ENCODE assay signal across 21 cellular contexts in the genomic region with DNA sequence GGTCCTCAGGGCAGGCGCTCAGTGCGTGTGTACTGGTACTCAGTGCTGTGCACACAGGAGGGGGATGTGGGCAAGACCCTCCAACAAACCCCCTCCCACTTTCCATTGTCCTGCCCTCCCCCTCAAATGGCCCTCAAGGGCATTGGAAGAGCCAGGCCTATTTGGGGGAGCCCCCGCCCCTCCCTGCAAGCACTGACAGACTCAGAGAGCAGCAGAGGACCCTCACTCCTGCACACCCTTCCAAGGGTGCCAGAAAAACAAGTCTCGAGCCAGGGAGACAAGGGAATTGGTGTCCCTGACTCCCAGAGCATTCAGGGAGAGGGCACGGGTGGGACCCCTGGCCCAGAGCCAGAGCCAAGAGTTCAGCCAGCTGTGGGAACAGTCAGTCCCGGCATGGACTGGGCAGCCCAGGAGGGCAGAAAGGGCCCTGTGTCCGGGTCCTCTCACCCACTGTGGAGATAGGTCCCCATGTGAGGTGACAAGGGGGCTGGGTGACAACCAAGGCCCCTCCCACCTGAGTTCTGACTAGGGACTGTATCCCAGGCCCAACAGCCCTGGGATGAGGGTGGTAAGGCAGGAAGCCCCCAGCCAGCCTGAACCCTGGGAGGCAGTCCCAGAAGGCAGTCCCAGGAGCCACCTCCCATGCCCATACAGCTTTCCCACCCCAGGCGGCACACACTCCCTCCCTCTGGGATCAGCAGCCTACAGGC. TPM values are rescaled to one million over a fixed set of nuclear protein-coding genes. Genes with fewer than 3 reads are reported as not detected.
DNase-seq lines count a peak whose midpoint lies in the region; ATAC-seq and TF ChIP-seq lines count a peak whose summit lies in the region.
"Had no signal": no experiment of that assay in that cellular context is flagged by ENCODE, and none has a peak within 500 bp of the region (broad histone marks: within the 10 kb centered on the region; RNA-seq: fewer than 3 reads in every experiment).

No MANE protein-coding gene starts in this region.

- no peaks in the 10 kb centered on the region for H4K20me1 ChIP-seq in neural progenitor cell (ENCODE audit: low read depth)

- no CpG with 5 or more reads among the region's 8 CpGs for WGBS in neuronal stem cell (ENCODE audit: extremely low coverage in 2 of 2, insufficient read length in 2 of 2, insufficient replicate concordance in 1 of 2), 2 donors

- no peak for ATAC-seq in central memory CD8-positive, alpha-beta T cell (replicated peaks; ENCODE audit: extremely low read depth, poor library complexity, severe bottlenecking)
- ATAC-seq: HepG2 had no signal

- H3K9me3 Mint-ChIP-seq in activated CD4-positive, alpha-beta T cell treated with anti-CD3 and anti-CD28 coated beads, Interleukin-2, amount 10 ng/mL, durations not matched to agents 7 days and 5 days = no peaks in the 10 kb centered on the region
- H3K9me3 Mint-ChIP-seq in activated CD4-positive, alpha-beta T cell treated with anti-CD3 and anti-CD28 coated beads, Interleukin-2, amount 10 ng/mL, durations not matched to agents 24 days and 14 days = no peaks in the 10 kb centered on the region
- no peaks in the 10 kb centered on the region for H3K9me3 Mint-ChIP-seq in CD8-positive, alpha-beta memory T cell
- H3K9me3 Mint-ChIP-seq in central memory CD8-positive, alpha-beta T cell = no peaks in the 10 kb centered on the region
- H3K9me3 Mint-ChIP-seq in neural progenitor cell = no peaks in the 10 kb centered on the region

- no peak for TF ChIP-seq CTCF in neural progenitor cell (IDR thresholded peaks at IDR 0.05)

- no peak overlapping the region for H4K91ac ChIP-seq in neuronal stem cell (ENCODE audit: low read depth, low read length, poor library complexity)

- no peak for DNase-seq in activated CD4-positive, alpha-beta T cell treated with anti-CD3 and anti-CD28 coated beads, Interleukin-2, amount 10 ng/mL, durations not matched to agents 7 days and 5 days
- DNase-seq in activated CD4-positive, alpha-beta T cell treated with anti-CD3 and anti-CD28 coated beads, Interleukin-2, amount 10 ng/mL, durations not matched to agents 24 days and 14 days = no peak
- no peak for DNase-seq in CD8-positive, alpha-beta memory T cell
- DNase-seq in central memory CD8-positive, alpha-beta T cell (ENCODE audit: low spot score in 2 of 2) = no peak
- DNase-seq in neuronal stem cell (ENCODE audit: low spot score) (no peak), hypothalamus (lab: John Stamatoyannopoulos, UW) (no peak), NOMO-1 treated with DMSO at 0.1 percent for 48 hours (lab: John Stamatoyannopoulos, UW; ENCODE audit: unreplicated experiment) (no peak), neural progenitor cell (ENCODE audit: low spot score) (no peak)
- DNase-seq: AML-193; DMS79; KG1; NCI-H187; NCI-H2107; NCI-H510A; NCI-H748 treated with DMSO at 0.1 percent for 48 hours; NK-92 treated with Interleukin-12 subunit alpha and Interleukin-12 subunit beta, amount 100 ng/mL, for 24 hours; SHP77 had no signal

- POLR2A ChIA-PET in activated CD4-positive, alpha-beta T cell treated with anti-CD3 and anti-CD28 coated beads, Interleukin-2, amount 10 ng/mL, durations not matched to agents 7 days and 5 days (lab: Charles Lee) = no interaction called here
- POLR2A ChIA-PET in CD8-positive, alpha-beta memory T cell (lab: Charles Lee) = no interaction called here

- CTCF ChIA-PET in activated CD4-positive, alpha-beta T cell treated with anti-CD3 and anti-CD28 coated beads, Interleukin-2, amount 10 ng/mL, durations not matched to agents 7 days and 5 days (lab: Charles Lee) = no interaction called here
- CTCF ChIA-PET in CD8-positive, alpha-beta memory T cell (lab: Charles Lee) = no interaction called here

- peak overlapping the region; percentile 89 for H2BK5ac ChIP-seq in neuronal stem cell (ENCODE audit: low read length)

- peak overlapping the region; percentile 30 for H3K9ac ChIP-seq in neuronal stem cell (ENCODE audit: low read depth, low read length, poor library complexity)
- no peak overlapping the region for H3K9ac ChIP-seq in neural progenitor cell

- H3F3A ChIP-seq in neural progenitor cell (ENCODE audit: low read depth) = no peaks in the 10 kb centered on the region

- no peak overlapping the region for H3K4me3 Mint-ChIP-seq in activated CD4-positive, alpha-beta T cell treated with anti-CD3 and anti-CD28 coated beads, Interleukin-2, amount 10 ng/mL, durations not matched to agents 7 days and 5 days
- H3K4me3 Mint-ChIP-seq in activated CD4-positive, alpha-beta T cell treated with anti-CD3 and anti-CD28 coated beads, Interleukin-2, amount 10 ng/mL, durations not matched to agents 24 days and 14 days = no peak overlapping the region
- H3K4me3 Mint-ChIP-seq in CD8-positive, alpha-beta memory T cell = peak overlapping the region in 1 of 7 donors; percentile 45
- H3K4me3 Mint-ChIP-seq in central memory CD8-positive, alpha-beta T cell = no peak overlapping the region
- no peak overlapping the region for H3K4me3 Mint-ChIP-seq in neural progenitor cell

- H3K27me3 Mint-ChIP-seq in activated CD4-positive, alpha-beta T cell treated with anti-CD3 and anti-CD28 coated beads, Interleukin-2, amount 10 ng/mL, durations not matched to agents 7 days and 5 days = no peaks in the 10 kb centered on the region
- no peaks in the 10 kb centered on the region for H3K27me3 Mint-ChIP-seq in activated CD4-positive, alpha-beta T cell treated with anti-CD3 and anti-CD28 coated beads, Interleukin-2, amount 10 ng/mL, durations not matched to agents 24 days and 14 days
- H3K27me3 Mint-ChIP-seq in CD8-positive, alpha-beta memory T cell = no peaks in the 10 kb centered on the region
- H3K27me3 Mint-ChIP-seq in central memory CD8-positive, alpha-beta T cell = no peaks in the 10 kb centered on the region
- peaks cover 3% of the 10 kb centered on the region for H3K27me3 Mint-ChIP-seq in neural progenitor cell (ENCODE audit: insufficient read depth, low read depth)

- no peaks in the 10 kb centered on the region for H3K36me3 ChIP-seq in CD8-positive, alpha-beta memory T cell (ENCODE audit: insufficient read depth, low read length)
- no peaks in the 10 kb centered on the region for H3K36me3 ChIP-seq in neuronal stem cell (replicated peaks in 1 of 2; ENCODE audit: control insufficient read depth in 2 of 2, insufficient read depth in 2 of 2, low read length in 2 of 2)
- H3K36me3 ChIP-seq in neural progenitor cell = no peaks in the 10 kb centered on the region

- H3K4me1 Mint-ChIP-seq in activated CD4-positive, alpha-beta T cell treated with anti-CD3 and anti-CD28 coated beads, Interleukin-2, amount 10 ng/mL, durations not matched to agents 7 days and 5 days = peaks cover 30% of the 10 kb centered on the region
- peaks cover 2% of the 10 kb centered on the region for H3K4me1 Mint-ChIP-seq in activated CD4-positive, alpha-beta T cell treated with anti-CD3 and anti-CD28 coated beads, Interleukin-2, amount 10 ng/mL, durations not matched to agents 24 days and 14 days
- peaks cover 35 to 54% (median 49%) of the 10 kb centered on the region in 3 donors for H3K4me1 Mint-ChIP-seq in CD8-positive, alpha-beta memory T cell
- peaks cover 40% of the 10 kb centered on the region for H3K4me1 Mint-ChIP-seq in central memory CD8-positive, alpha-beta T cell
- H3K4me1 Mint-ChIP-seq in neural progenitor cell = no peaks in the 10 kb centered on the region

- no peaks in the 10 kb centered on the region for H3K9me3 ChIP-seq in CD8-positive, alpha-beta memory T cell (ENCODE audit: low read length)
- H3K9me3 ChIP-seq in neuronal stem cell (replicated peaks in 1 of 2; ENCODE audit: control insufficient read depth in 2 of 2, insufficient read depth in 1 of 2, low read depth in 1 of 2, low read length in 2 of 2) = no peaks in the 10 kb centered on the region
- H3K9me3 ChIP-seq in neural progenitor cell (ENCODE audit: low read depth) = no peaks in the 10 kb centered on the region

- H3K4me3 ChIP-seq in CD8-positive, alpha-beta memory T cell (ENCODE audit: low read length) = no peak overlapping the region
- no peak overlapping the region for H3K4me3 ChIP-seq in neuronal stem cell (ENCODE audit: low read length in 2 of 2)
- no peak overlapping the region for H3K4me3 ChIP-seq in neural progenitor cell

- H3K27ac ChIP-seq in CD8-positive, alpha-beta memory T cell (ENCODE audit: low read depth, low read length) = no peak overlapping the region
- H3K27ac ChIP-seq in neuronal stem cell (replicated peaks; ENCODE audit: low read length) = no peak overlapping the region
- no peak overlapping the region for H3K27ac ChIP-seq in neural progenitor cell
- H3K27ac ChIP-seq: 22Rv1 had no signal

- no peaks in the 10 kb centered on the region for H3K79me1 ChIP-seq in neuronal stem cell (ENCODE audit: low read depth, low read length)

- peak overlapping the region; percentile 83 for H3K27ac Mint-ChIP-seq in activated CD4-positive, alpha-beta T cell treated with anti-CD3 and anti-CD28 coated beads, Interleukin-2, amount 10 ng/mL, durations not matched to agents 7 days and 5 days
- H3K27ac Mint-ChIP-seq in activated CD4-positive, alpha-beta T cell treated with anti-CD3 and anti-CD28 coated beads, Interleukin-2, amount 10 ng/mL, durations not matched to agents 24 days and 14 days = no peak overlapping the region
- peak overlapping the region in 5 of 8 donors; percentile 66 to 90 (median 81) for H3K27ac Mint-ChIP-seq in CD8-positive, alpha-beta memory T cell
- peak overlapping the region; percentile 22 for H3K27ac Mint-ChIP-seq in central memory CD8-positive, alpha-beta T cell (ENCODE audit: low read depth)
- no peak overlapping the region for H3K27ac Mint-ChIP-seq in neural progenitor cell

- H2AK5ac ChIP-seq in neuronal stem cell (ENCODE audit: low read depth, low read length) = peak overlapping the region; percentile 88

- peak overlapping the region; percentile 12 for H3K18ac ChIP-seq in neuronal stem cell (ENCODE audit: low read length)

- H3K4ac ChIP-seq in neuronal stem cell (ENCODE audit: low read length) = no peak overlapping the region

- H3K23ac ChIP-seq in neuronal stem cell (ENCODE audit: low read depth, low read length, poor library complexity) = no peak overlapping the region

- no peak overlapping the region for H4K8ac ChIP-seq in neuronal stem cell (ENCODE audit: low read depth, low read length)

- H3K27me3 ChIP-seq in CD8-positive, alpha-beta memory T cell (ENCODE audit: insufficient read depth, low read length, poor library complexity, severe bottlenecking) = no peaks in the 10 kb centered on the region
- no peaks in the 10 kb centered on the region for H3K27me3 ChIP-seq in neuronal stem cell (ENCODE audit: control insufficient read depth in 3 of 3, insufficient read depth in 3 of 3, low read depth in 1 of 3, low read length in 3 of 3)
- no peaks in the 10 kb centered on the region for H3K27me3 ChIP-seq in neural progenitor cell

- H3K36me3 Mint-ChIP-seq in activated CD4-positive, alpha-beta T cell treated with anti-CD3 and anti-CD28 coated beads, Interleukin-2, amount 10 ng/mL, durations not matched to agents 7 days and 5 days (ENCODE audit: low read depth) = no peaks in the 10 kb centered on the region
- no peaks in the 10 kb centered on the region for H3K36me3 Mint-ChIP-seq in activated CD4-positive, alpha-beta T cell treated with anti-CD3 and anti-CD28 coated beads, Interleukin-2, amount 10 ng/mL, durations not matched to agents 24 days and 14 days (ENCODE audit: low read depth)
- H3K36me3 Mint-ChIP-seq in CD8-positive, alpha-beta memory T cell = peaks cover 0 to 4% (median 0%) of the 10 kb centered on the region in 3 donors
- peaks cover 8% of the 10 kb centered on the region for H3K36me3 Mint-ChIP-seq in central memory CD8-positive, alpha-beta T cell (ENCODE audit: insufficient read depth)
- H3K36me3 Mint-ChIP-seq in neural progenitor cell = no peaks in the 10 kb centered on the region

- H3K4me1 ChIP-seq in CD8-positive, alpha-beta memory T cell (ENCODE audit: insufficient read depth, low read length) = peaks cover 47% of the 10 kb centered on the region
- H3K4me1 ChIP-seq in neuronal stem cell (ENCODE audit: control insufficient read depth in 2 of 2, insufficient read depth in 1 of 2, low read depth in 1 of 2, low read length in 2 of 2) (no peaks in the 10 kb centered on the region), neural progenitor cell (no peaks in the 10 kb centered on the region)

- H3K14ac ChIP-seq in neuronal stem cell (ENCODE audit: low read length) = no peak overlapping the region

- H2BK120ac ChIP-seq in neuronal stem cell (ENCODE audit: low read depth, low read length) = peak overlapping the region; percentile 29

- H2AFZ ChIP-seq in neuronal stem cell (ENCODE audit: low read length) (no peak overlapping the region), neural progenitor cell (replicated peaks) (no peak overlapping the region)

- H3K4me2 ChIP-seq in neuronal stem cell (ENCODE audit: insufficient read depth, low read length, poor library complexity, severe bottlenecking) = no peak overlapping the region
- no peak overlapping the region for H3K4me2 ChIP-seq in neural progenitor cell

- intact Hi-C loops in activated CD4-positive, alpha-beta T cell treated with anti-CD3 and anti-CD28 coated beads, Interleukin-2, amount 10 ng/mL, durations not matched to agents 24 days and 14 days (cut with micrococcal nuclease) = loop anchor here (5.0 kb wide), 1 partner anchor 525 kb away; no protein-coding TSS in a partner anchor

- peak overlapping the region; percentile 64 for H2BK12ac ChIP-seq in neuronal stem cell (ENCODE audit: low read length)

- H3K79me2 ChIP-seq in neural progenitor cell (ENCODE audit: low read depth) = no peaks in the 10 kb centered on the region

- peak overlapping the region; percentile 19 for H2BK15ac ChIP-seq in neuronal stem cell (ENCODE audit: low read length)

RNA-seq across cellular contexts. Expression of gene KRTAP17-1, which starts 12.1 kb away (rescaled TPM):
- total RNA-seq in activated CD4-positive, alpha-beta T cell treated with anti-CD3 and anti-CD28 coated beads, Interleukin-2, amount 10 ng/mL, durations not matched to agents 7 days and 5 days = not detected
- not detected in 2 replicates for total RNA-seq in activated CD4-positive, alpha-beta T cell treated with anti-CD3 and anti-CD28 coated beads, Interleukin-2, amount 10 ng/mL, durations not matched to agents 24 days and 14 days
- not detected for total RNA-seq in CD8-positive, alpha-beta memory T cell
- not detected for polyA plus RNA-seq in CD8-positive, alpha-beta memory T cell
- polyA plus RNA-seq in neuronal stem cell (2013, experiment 1 of 2) = not detected
- polyA plus RNA-seq in neuronal stem cell (2013, experiment 2 of 2) = not detected
- total RNA-seq in neural progenitor cell (ENCODE audit: low replicate concordance) = not detected in 2 replicates
- total RNA-seq: H1, HepG2, OCI-LY7 had no signal
- polyA plus RNA-seq: H1, HepG2 had no signal

RNA-seq across cellular contexts. Expression of gene KRTAP16-1, which starts 18.5 kb away (rescaled TPM):
- total RNA-seq in activated CD4-positive, alpha-beta T cell treated with anti-CD3 and anti-CD28 coated beads, Interleukin-2, amount 10 ng/mL, durations not matched to agents 7 days and 5 days = under 1 TPM in 1 of 2 experiments, not detected in 1; 0.12 TPM
- not detected in 2 replicates for total RNA-seq in activated CD4-positive, alpha-beta T cell treated with anti-CD3 and anti-CD28 coated beads, Interleukin-2, amount 10 ng/mL, durations not matched to agents 24 days and 14 days
- not detected for total RNA-seq in CD8-positive, alpha-beta memory T cell
- polyA plus RNA-seq in CD8-positive, alpha-beta memory T cell = 0.58 TPM
- polyA plus RNA-seq in neuronal stem cell (2013, experiment 1 of 2) = not detected
- polyA plus RNA-seq in neuronal stem cell (2013, experiment 2 of 2) = not detected
- total RNA-seq in neural progenitor cell (ENCODE audit: low replicate concordance) = not detected in 2 replicates
- total RNA-seq: H1, HepG2, OCI-LY7 had no signal
- polyA plus RNA-seq: H1, HepG2 had no signal

RNA-seq across cellular contexts. Expression of gene KRT33A, which starts 23.1 kb away (rescaled TPM):
- total RNA-seq in activated CD4-positive, alpha-beta T cell treated with anti-CD3 and anti-CD28 coated beads, Interleukin-2, amount 10 ng/mL, durations not matched to agents 7 days and 5 days = not detected
- not detected in 2 replicates for total RNA-seq in activated CD4-positive, alpha-beta T cell treated with anti-CD3 and anti-CD28 coated beads, Interleukin-2, amount 10 ng/mL, durations not matched to agents 24 days and 14 days
- total RNA-seq in CD8-positive, alpha-beta memory T cell = not detected
- polyA plus RNA-seq in CD8-positive, alpha-beta memory T cell = not detected
- not detected for polyA plus RNA-seq in neuronal stem cell (2013, experiment 1 of 2)
- not detected for polyA plus RNA-seq in neuronal stem cell (2013, experiment 2 of 2)
- total RNA-seq in neural progenitor cell (ENCODE audit: low replicate concordance) = not detected in 2 replicates
- total RNA-seq: H1, HepG2, OCI-LY7 had no signal
- polyA plus RNA-seq: H1, HepG2 had no signal

RNA-seq across cellular contexts. Expression of gene KRTAP29-1, which starts 24.9 kb away (rescaled TPM):
- total RNA-seq in activated CD4-positive, alpha-beta T cell treated with anti-CD3 and anti-CD28 coated beads, Interleukin-2, amount 10 ng/mL, durations not matched to agents 7 days and 5 days = not detected
- not detected in 2 replicates for total RNA-seq in activated CD4-positive, alpha-beta T cell treated with anti-CD3 and anti-CD28 coated beads, Interleukin-2, amount 10 ng/mL, durations not matched to agents 24 days and 14 days
- total RNA-seq in CD8-positive, alpha-beta memory T cell = not detected
- 0.22 TPM for polyA plus RNA-seq in CD8-positive, alpha-beta memory T cell
- polyA plus RNA-seq in neuronal stem cell (2013, experiment 1 of 2) = not detected
- polyA plus RNA-seq in neuronal stem cell (2013, experiment 2 of 2) = not detected
- total RNA-seq in neural progenitor cell (ENCODE audit: low replicate concordance) = not detected in 2 replicates
- total RNA-seq: H1, HepG2, OCI-LY7 had no signal
- polyA plus RNA-seq: H1, HepG2 had no signal

RNA-seq across cellular contexts. Expression of gene KRT33B, which starts 42.0 kb away (rescaled TPM):
- not detected for total RNA-seq in activated CD4-positive, alpha-beta T cell treated with anti-CD3 and anti-CD28 coated beads, Interleukin-2, amount 10 ng/mL, durations not matched to agents 7 days and 5 days
- not detected in 2 replicates for total RNA-seq in activated CD4-positive, alpha-beta T cell treated with anti-CD3 and anti-CD28 coated beads, Interleukin-2, amount 10 ng/mL, durations not matched to agents 24 days and 14 days
- not detected for total RNA-seq in CD8-positive, alpha-beta memory T cell
- not detected for polyA plus RNA-seq in CD8-positive, alpha-beta memory T cell
- polyA plus RNA-seq in neuronal stem cell (2013, experiment 1 of 2) = not detected
- polyA plus RNA-seq in neuronal stem cell (2013, experiment 2 of 2) = not detected
- total RNA-seq in neural progenitor cell (ENCODE audit: low replicate concordance) = not detected in 2 replicates
- total RNA-seq: H1, HepG2, OCI-LY7 had no signal
- polyA plus RNA-seq: H1, HepG2 had no signal

Comparison
In these comparisons a context has a peak if more than half of its experiments do, and no peak if none do; other contexts are left out.
1. H3K27ac Mint-ChIP-seq: peak in activated CD4-positive, alpha-beta T cell treated with anti-CD3 and anti-CD28 coated beads, Interleukin-2, amount 10 ng/mL, durations not matched to agents 7 days and 5 days (single experiment), CD8-positive, alpha-beta memory T cell (5 of 8) and central memory CD8-positive, alpha-beta T cell (single experiment); none in activated CD4-positive, alpha-beta T cell treated with anti-CD3 and anti-CD28 coated beads, Interleukin-2, amount 10 ng/mL, durations not matched to agents 24 days and 14 days (single experiment) and neural progenitor cell (single experiment).